ENCODE assay signal across 1 cellular context in the genomic region with DNA sequence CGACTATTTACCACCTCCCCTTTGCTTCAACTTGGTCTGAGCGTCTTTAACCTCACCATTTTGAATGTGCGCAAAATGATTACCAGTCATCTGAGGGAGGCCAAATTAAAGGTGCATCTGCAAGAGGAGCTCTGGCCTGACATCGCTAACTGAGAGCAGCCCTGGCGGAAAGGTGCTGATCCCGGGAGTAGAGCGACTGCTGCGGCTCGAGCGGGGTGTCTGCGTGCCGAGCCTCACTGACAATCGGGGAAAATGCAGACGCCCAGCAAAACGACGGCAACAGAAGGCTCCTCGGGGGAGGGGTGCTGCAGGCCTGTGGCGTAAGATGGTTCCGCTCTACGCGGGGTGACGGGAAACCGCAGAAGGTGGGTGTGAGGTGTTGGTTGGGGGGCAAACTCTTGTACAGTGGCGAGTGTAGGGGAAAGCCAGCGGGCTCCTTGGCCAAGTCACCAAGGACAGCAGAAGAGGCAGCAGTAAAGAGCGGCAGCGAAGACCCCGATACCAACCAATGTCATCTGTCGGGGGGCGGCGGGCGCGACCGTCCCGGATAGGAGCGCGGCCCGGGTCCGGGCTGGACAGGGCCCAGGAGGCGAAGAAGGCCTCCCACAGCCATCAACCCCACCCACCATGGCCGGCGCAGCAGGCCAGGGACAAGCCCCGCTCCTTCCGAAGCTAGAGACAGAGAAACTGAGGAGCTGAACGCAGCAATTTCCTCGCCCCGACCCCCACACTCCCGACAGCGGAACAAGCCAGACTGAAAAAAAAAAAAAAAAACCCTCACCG.
TF ChIP-seq lines count a peak whose summit lies in the region.

No MANE protein-coding gene starts in this region.

TF ChIP-seq in GM12878, 131 proteins besides CTCF, POLR2A, EP300 and RAD21 (continued from another document):
- TF ChIP-seq, protein P1, sequence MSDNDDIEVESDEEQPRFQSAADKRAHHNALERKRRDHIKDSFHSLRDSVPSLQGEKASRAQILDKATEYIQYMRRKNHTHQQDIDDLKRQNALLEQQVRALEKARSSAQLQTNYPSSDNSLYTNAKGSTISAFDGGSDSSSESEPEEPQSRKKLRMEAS (IDR thresholded peaks at IDR 0.05; ENCODE audit: low read depth, low read length): peak; percentile 42
- TF ChIP-seq, protein P2, sequence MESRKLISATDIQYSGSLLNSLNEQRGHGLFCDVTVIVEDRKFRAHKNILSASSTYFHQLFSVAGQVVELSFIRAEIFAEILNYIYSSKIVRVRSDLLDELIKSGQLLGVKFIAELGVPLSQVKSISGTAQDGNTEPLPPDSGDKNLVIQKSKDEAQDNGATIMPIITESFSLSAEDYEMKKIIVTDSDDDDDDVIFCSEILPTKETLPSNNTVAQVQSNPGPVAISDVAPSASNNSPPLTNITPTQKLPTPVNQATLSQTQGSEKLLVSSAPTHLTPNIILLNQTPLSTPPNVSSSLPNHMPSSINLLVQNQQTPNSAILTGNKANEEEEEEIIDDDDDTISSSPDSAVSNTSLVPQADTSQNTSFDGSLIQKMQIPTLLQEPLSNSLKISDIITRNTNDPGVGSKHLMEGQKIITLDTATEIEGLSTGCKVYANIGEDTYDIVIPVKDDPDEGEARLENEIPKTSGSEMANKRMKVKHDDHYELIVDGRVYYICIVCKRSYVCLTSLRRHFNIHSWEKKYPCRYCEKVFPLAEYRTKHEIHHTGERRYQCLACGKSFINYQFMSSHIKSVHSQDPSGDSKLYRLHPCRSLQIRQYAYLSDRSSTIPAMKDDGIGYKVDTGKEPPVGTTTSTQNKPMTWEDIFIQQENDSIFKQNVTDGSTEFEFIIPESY (IDR thresholded peaks at IDR 0.05): peak; percentile 8; the same call in 1 of the 2 replicates
- peak; percentile 59 for TF ChIP-seq YY1 (IDR thresholded peaks at IDR 0.05; ENCODE audit: low read depth, low read length)
